10 cellular contexts compared by ENCODE assay signal in the genomic region with DNA sequence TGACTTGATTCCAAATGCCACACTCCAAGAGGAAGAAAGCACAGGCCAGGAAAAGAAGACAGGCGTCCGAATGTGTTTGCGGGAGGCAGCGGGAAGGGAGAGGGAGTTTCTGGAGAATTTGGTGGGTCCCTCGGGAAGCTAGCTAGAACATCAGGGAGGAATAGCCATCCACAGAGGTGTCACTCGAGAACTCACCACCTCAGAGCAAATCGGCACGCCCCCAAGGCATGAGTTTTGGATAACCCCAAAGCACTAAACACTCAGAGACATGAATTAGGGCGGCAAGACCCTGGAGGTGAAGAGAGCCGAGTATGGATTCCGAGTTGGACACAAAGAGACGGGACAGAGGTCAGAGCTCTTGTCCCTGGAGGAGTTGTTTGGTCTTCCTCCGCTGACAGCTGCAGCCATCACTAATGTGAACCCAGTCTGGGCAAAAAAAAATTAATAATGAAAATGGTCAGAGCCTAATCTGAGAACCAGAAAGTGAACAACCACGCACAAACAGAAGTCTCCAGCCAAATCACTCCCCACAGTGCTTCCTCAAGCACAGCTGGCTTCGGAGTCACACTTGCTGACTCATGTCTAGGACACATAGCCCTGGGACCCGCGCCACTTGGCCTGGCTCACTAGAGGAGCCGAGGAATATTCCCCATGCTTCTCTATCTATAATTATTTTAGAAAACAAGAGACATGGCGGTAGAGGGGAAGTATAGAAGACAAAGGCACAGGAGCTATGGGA.
DNase-seq lines count a peak whose midpoint lies in the region; ATAC-seq and TF ChIP-seq lines count a peak whose summit lies in the region.
"Had no signal": no experiment of that assay in that cellular context is flagged by ENCODE, and none has a peak within 500 bp of the region (broad histone marks: within the 10 kb centered on the region; RNA-seq: fewer than 3 reads in every experiment).

No MANE protein-coding gene starts in this region.

- H3K4me1 Mint-ChIP-seq in activated CD8-positive, alpha-beta T cell treated with anti-CD3 and anti-CD28 coated beads for 36 hours (ENCODE audit: low read depth), result no peaks in the 10 kb centered on the region

- H3K27me3 ChIP-seq in mesenchymal stem cell (ENCODE audit: control insufficient read depth in 1 of 2, insufficient read depth in 1 of 2, low read length in 2 of 2), result no peaks in the 10 kb centered on the region
- H3K27me3 ChIP-seq in transverse colon, result no peaks in the 10 kb centered on the region

- no peak overlapping the region for H3K4me2 ChIP-seq in mesenchymal stem cell (ENCODE audit: low read length, poor library complexity, severe bottlenecking)

- no peak overlapping the region for H3K4me3 Mint-ChIP-seq in activated CD8-positive, alpha-beta T cell treated with anti-CD3 and anti-CD28 coated beads for 36 hours

- CTCF ChIA-PET in activated CD8-positive, alpha-beta T cell treated with anti-CD3 and anti-CD28 coated beads for 36 hours (lab: Charles Lee), result no interaction called here

- H3K18ac ChIP-seq in mesenchymal stem cell (ENCODE audit: low read depth in 1 of 2, low read length in 2 of 2), result peak overlapping the region in 1 of 2 experiments; percentile 0

- peak overlapping the region in 1 of 2 experiments; percentile 64 for H3K4me3 ChIP-seq in mesenchymal stem cell (ENCODE audit: insufficient read depth in 1 of 2, low read depth in 1 of 2, low read length in 2 of 2)
- no peak overlapping the region for H3K4me3 ChIP-seq in transverse colon

- H2AK5ac ChIP-seq in mesenchymal stem cell (ENCODE audit: low read length, severe bottlenecking), result no peak overlapping the region

- H3K4me1 ChIP-seq in mesenchymal stem cell (ENCODE audit: control insufficient read depth, insufficient read depth, low read depth, low read length), result peaks cover 8% of the 10 kb centered on the region
- peaks cover 12 to 38% (median 23%) of the 10 kb centered on the region in 4 donors for H3K4me1 ChIP-seq in transverse colon

- H3K27ac ChIP-seq in mesenchymal stem cell (ENCODE audit: low read length, poor library complexity, severe bottlenecking) (no peak overlapping the region), transverse colon (peak overlapping the region; percentile 73 to 83 (median 74))
- H3K27ac ChIP-seq: 22Rv1 had no signal

- H2BK15ac ChIP-seq in mesenchymal stem cell (ENCODE audit: low read depth, poor library complexity, severe bottlenecking), result peak overlapping the region; percentile 73

- in situ Hi-C loops in transverse colon (cut with MboI; ENCODE audit: low pct_ligation_motif_present in 1 of 4, low pct_unique_long_range_greater_than_20kb in 1 of 4, low sequenced_read_pairs in 3 of 4), result no loop called here

- peak overlapping the region in 1 of 2 experiments; percentile 15 for H2BK12ac ChIP-seq in mesenchymal stem cell (ENCODE audit: low read length in 2 of 2)

- H3K14ac ChIP-seq in mesenchymal stem cell (ENCODE audit: low read length in 2 of 2), result no peak overlapping the region

- no peaks in the 10 kb centered on the region for H3K9me3 Mint-ChIP-seq in activated CD8-positive, alpha-beta T cell treated with anti-CD3 and anti-CD28 coated beads for 36 hours

- 86% methylated on average over 16 of the region's 19 CpGs for WGBS in mesenchymal stem cell
- WGBS in transverse colon (ENCODE audit: low coverage in 1 of 2), 2 donors, result 64 to 100% methylated on average over 4 to 19 of the region's 19 CpGs

- H3K36me3 ChIP-seq in mesenchymal stem cell (ENCODE audit: control insufficient read depth in 1 of 2, insufficient read depth in 2 of 2, low read depth in 1 of 2, low read length in 2 of 2) (peaks cover 0 to 3% of the 10 kb centered on the region in 2 experiments), transverse colon (no peaks in the 10 kb centered on the region)

- no peak overlapping the region for H3K23ac ChIP-seq in mesenchymal stem cell (ENCODE audit: low read length in 2 of 2)

- POLR2A ChIA-PET in activated CD8-positive, alpha-beta T cell treated with anti-CD3 and anti-CD28 coated beads for 36 hours (lab: Charles Lee), result no interaction called here

- intact Hi-C loops in transverse colon (cut with DNase I; ENCODE audit: low total_unique reads), result loop anchor here (10.0 kb wide), 1 partner anchor 106 kb away; a partner anchor contains a TSS
- intact Hi-C loops in activated CD8-positive, alpha-beta T cell treated with anti-CD3 and anti-CD28 coated beads for 36 hours (cut with micrococcal nuclease), result no loop called here

- no peak overlapping the region for H2BK5ac ChIP-seq in mesenchymal stem cell (ENCODE audit: low read depth, low read length, poor library complexity, severe bottlenecking)

- no peak overlapping the region for H2AFZ ChIP-seq in mesenchymal stem cell (ENCODE audit: low read depth, low read length)

- no peak for ATAC-seq in activated CD8-positive, alpha-beta T cell treated with anti-CD3 and anti-CD28 coated beads for 36 hours
- ATAC-seq in HG03196 (IDR thresholded peaks at IDR 0.05; ENCODE audit: unreplicated experiment), result no peak

- H3K79me1 ChIP-seq in mesenchymal stem cell (replicated peaks; ENCODE audit: low read length, poor library complexity, severe bottlenecking), result peaks cover 36% of the 10 kb centered on the region

- no peak overlapping the region for H4K91ac ChIP-seq in mesenchymal stem cell (ENCODE audit: low read length)

- H4K8ac ChIP-seq in mesenchymal stem cell (ENCODE audit: low read length), result no peak overlapping the region

- no peaks in the 10 kb centered on the region for H3K36me3 Mint-ChIP-seq in activated CD8-positive, alpha-beta T cell treated with anti-CD3 and anti-CD28 coated beads for 36 hours (ENCODE audit: low read depth)

- peak overlapping the region; percentile 83 for H3K9ac ChIP-seq in mesenchymal stem cell (ENCODE audit: low read length)

- H2BK120ac ChIP-seq in mesenchymal stem cell (ENCODE audit: low read depth, low read length), result no peak overlapping the region

- H3K4ac ChIP-seq in mesenchymal stem cell (ENCODE audit: low read depth in 1 of 2, low read length in 2 of 2), result no peak overlapping the region

- no peak for TF ChIP-seq POLR2A in transverse colon (IDR thresholded peaks at IDR 0.05)

- no peak overlapping the region for H3K27ac Mint-ChIP-seq in activated CD8-positive, alpha-beta T cell treated with anti-CD3 and anti-CD28 coated beads for 36 hours

- no peak for TF ChIP-seq CTCF in transverse colon (IDR thresholded peaks at IDR 0.05)
- no peak for TF ChIP-seq CTCF in activated CD8-positive, alpha-beta T cell treated with anti-CD3 and anti-CD28 coated beads for 36 hours (IDR thresholded peaks at IDR 0.05)

- DNase-seq in DMS 273 (lab: John Stamatoyannopoulos, UW; ENCODE audit: unreplicated experiment) (peak; percentile 51), DMS 273 treated with DMSO at 0.1 percent for 48 hours (lab: John Stamatoyannopoulos, UW) (no peak), dermis blood vessel endothelial cell (peak; percentile 73), mesenchymal stem cell (peak; percentile 75), transverse colon (peak; percentile 56)
- DNase-seq in activated CD8-positive, alpha-beta T cell treated with anti-CD3 and anti-CD28 coated beads for 36 hours, result no peak
- DNase-seq in activated CD8-positive, alpha-beta memory T cell treated with anti-CD3 and anti-CD28 coated beads, Interleukin-2, amount 50 U/mL, for 48 hours, result no peak
- DNase-seq: NCI-H345 had no signal

- H3K9me3 ChIP-seq in mesenchymal stem cell (ENCODE audit: control insufficient read depth, low read length) (no peaks in the 10 kb centered on the region), transverse colon (no peaks in the 10 kb centered on the region)

- H3K27me3 Mint-ChIP-seq in activated CD8-positive, alpha-beta T cell treated with anti-CD3 and anti-CD28 coated beads for 36 hours, result no peaks in the 10 kb centered on the region

- TF ChIP-seq EP300 in transverse colon (IDR thresholded peaks at IDR 0.05; ENCODE audit: low read depth), result no peak

Comparison
In these comparisons a context has a peak if more than half of its experiments do, and no peak if none do; other contexts are left out.
1. DNase-seq: peak in DMS 273 (single experiment), dermis blood vessel endothelial cell (single experiment), mesenchymal stem cell (single experiment) and transverse colon (single experiment); none in DMS 273 treated with DMSO at 0.1 percent for 48 hours (single experiment), activated CD8-positive, alpha-beta T cell treated with anti-CD3 and anti-CD28 coated beads for 36 hours (single experiment) and activated CD8-positive, alpha-beta memory T cell treated with anti-CD3 and anti-CD28 coated beads, Interleukin-2, amount 50 U/mL, for 48 hours (single experiment).